ENCODE assay signal across 8 cellular contexts in the genomic region with DNA sequence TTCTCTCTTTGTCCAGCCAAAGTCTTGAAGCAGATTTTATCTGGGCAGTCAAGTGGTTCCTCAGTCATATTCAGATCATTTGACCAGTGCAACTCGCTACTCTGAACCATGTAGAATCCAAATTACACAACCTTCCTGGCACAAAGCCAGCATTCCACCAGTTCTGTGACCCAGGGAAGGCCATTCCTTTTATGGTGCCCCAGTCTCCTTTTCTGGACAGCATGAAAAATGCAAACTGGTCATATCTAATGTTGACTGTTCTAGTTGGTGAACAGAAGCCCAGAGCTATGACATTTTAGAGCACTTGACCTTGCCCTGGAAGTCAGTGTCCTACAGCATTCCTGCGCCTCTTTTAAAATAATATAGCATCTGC.
DNase-seq lines count a peak whose midpoint lies in the region; ATAC-seq and TF ChIP-seq lines count a peak whose summit lies in the region.

No MANE protein-coding gene starts in this region.

- H3K4me3 Mint-ChIP-seq in CD4-positive, alpha-beta memory T cell: no peak overlapping the region

- no peak overlapping the region for H3K27ac Mint-ChIP-seq in CD4-positive, alpha-beta memory T cell

- H3K27ac ChIP-seq in ascending aorta (peak overlapping the region; percentile 80 to 84), heart right ventricle (peak overlapping the region in 9 of 10 donors; percentile 39 to 86 (median 73)), gastrocnemius medialis (peak overlapping the region; percentile 77 to 86 (median 84))
- H3K27ac ChIP-seq in CD4-positive, alpha-beta memory T cell (ENCODE audit: low read depth, low read length): no peak overlapping the region

- no peaks in the 10 kb centered on the region for H3K27me3 ChIP-seq in ascending aorta
- no peaks in the 10 kb centered on the region for H3K27me3 ChIP-seq in heart right ventricle
- H3K27me3 ChIP-seq in gastrocnemius medialis: no peaks in the 10 kb centered on the region
- H3K27me3 ChIP-seq in CD4-positive, alpha-beta memory T cell (ENCODE audit: insufficient read depth, low read length): no peaks in the 10 kb centered on the region

- H3K36me3 Mint-ChIP-seq in CD4-positive, alpha-beta memory T cell: no peaks in the 10 kb centered on the region

- intact Hi-C loops in ascending aorta (cut with DNase I): loop anchor here (10.0 kb wide), 1 partner anchor 430 kb away; no protein-coding TSS in a partner anchor
- intact Hi-C loops in heart right ventricle (cut with DNase I): loop anchor here in 1 of 10 donors (2.0 kb wide), 1 partner anchor 22 kb away; no protein-coding TSS in a partner anchor
- intact Hi-C loops in gastrocnemius medialis (cut with DNase I; ENCODE audit: low total_unique reads): loop anchor here (2.0 kb wide), 1 partner anchor 22 kb away; no protein-coding TSS in a partner anchor
- intact Hi-C loops in CD4-positive, alpha-beta memory T cell (cut with micrococcal nuclease): no loop called here

- peak; percentile 71 for DNase-seq in GM03348 (ENCODE audit: low spot score)
- DNase-seq in ascending aorta (ENCODE audit: low spot score in 2 of 2): peak; percentile 48 to 97
- DNase-seq in heart right ventricle: peak; percentile 17 to 87
- peak; percentile 87 to 90 for DNase-seq in gastrocnemius medialis
- no peak for DNase-seq in germinal center (ENCODE audit: low spot score)
- DNase-seq in ecto neural progenitor cell (ENCODE audit: low spot score): no peak
- DNase-seq in activated naive CD4-positive, alpha-beta T cell (lab: John Stamatoyannopoulos, UW): no peak
- DNase-seq in CD4-positive, alpha-beta memory T cell: no peak

- peak; percentile 91 to 98 (median 94) for ATAC-seq in heart right ventricle
- ATAC-seq in gastrocnemius medialis: peak; percentile 93 to 96

- H3K4me1 ChIP-seq in ascending aorta (peaks cover 9 to 27% of the 10 kb centered on the region in 2 donors), heart right ventricle (peaks cover 0 to 29% (median 17%) of the 10 kb centered on the region in 9 donors), gastrocnemius medialis (peaks cover 19 to 28% of the 10 kb centered on the region in 2 donors)
- no peaks in the 10 kb centered on the region for H3K4me1 ChIP-seq in CD4-positive, alpha-beta memory T cell (ENCODE audit: insufficient read depth, low read length)

- in situ Hi-C loops in gastrocnemius medialis (cut with MboI; ENCODE audit: low sequenced_read_pairs in 4 of 4): no loop called here

- H3K4me1 Mint-ChIP-seq in CD4-positive, alpha-beta memory T cell: peaks cover 0 to 3% (median 0%) of the 10 kb centered on the region in 4 donors

- no peak for TF ChIP-seq POLR2A in gastrocnemius medialis (IDR thresholded peaks at IDR 0.05)

- TF ChIP-seq CTCF in ascending aorta (IDR thresholded peaks at IDR 0.05) (no peak), heart right ventricle (IDR thresholded peaks at IDR 0.05) (no peak), gastrocnemius medialis (IDR thresholded peaks at IDR 0.05 in 4 of 5, conservative IDR thresholded peaks at IDR 0.05 in 1 of 5) (no peak)

- POLR2A ChIA-PET in CD4-positive, alpha-beta memory T cell (lab: Charles Lee; ENCODE audit: partially characterized antibody): no interaction called here

- no peaks in the 10 kb centered on the region for H3K27me3 Mint-ChIP-seq in CD4-positive, alpha-beta memory T cell

- H3K36me3 ChIP-seq in ascending aorta (no peaks in the 10 kb centered on the region), heart right ventricle (no peaks in the 10 kb centered on the region), gastrocnemius medialis (no peaks in the 10 kb centered on the region)
- no peaks in the 10 kb centered on the region for H3K36me3 ChIP-seq in CD4-positive, alpha-beta memory T cell (ENCODE audit: insufficient read depth, low read length)

- CTCF ChIA-PET in CD4-positive, alpha-beta memory T cell (lab: Charles Lee; ENCODE audit: partially characterized antibody): no interaction called here

- H3K4me3 ChIP-seq in ascending aorta (no peak overlapping the region), heart right ventricle (no peak overlapping the region), gastrocnemius medialis (no peak overlapping the region)
- no peak overlapping the region for H3K4me3 ChIP-seq in CD4-positive, alpha-beta memory T cell (ENCODE audit: low read length in 2 of 2)

- 26 to 27% methylated on average over 2 of the region's 2 CpGs for WGBS in heart right ventricle, 2 donors

- H3K9me3 ChIP-seq in ascending aorta: no peaks in the 10 kb centered on the region
- no peaks in the 10 kb centered on the region for H3K9me3 ChIP-seq in heart right ventricle
- H3K9me3 ChIP-seq in gastrocnemius medialis: no peaks in the 10 kb centered on the region
- no peaks in the 10 kb centered on the region for H3K9me3 ChIP-seq in CD4-positive, alpha-beta memory T cell (ENCODE audit: control insufficient read depth in 1 of 2, low read length in 2 of 2)

- peaks cover 0 to 12% (median 3%) of the 10 kb centered on the region in 8 donors for H3K9me3 Mint-ChIP-seq in CD4-positive, alpha-beta memory T cell

Comparison
In these comparisons a context has a peak if more than half of its experiments do, and no peak if none do; other contexts are left out.
1. DNase-seq: peak in GM03348 (single experiment), ascending aorta (2 of 2), heart right ventricle (2 of 2) and gastrocnemius medialis (2 of 2); none in germinal center (single experiment), ecto neural progenitor cell (single experiment), activated naive CD4-positive, alpha-beta T cell (0 of 4) and CD4-positive, alpha-beta memory T cell (0 of 5).